10 cellular contexts compared by ENCODE assay signal in the genomic region with DNA sequence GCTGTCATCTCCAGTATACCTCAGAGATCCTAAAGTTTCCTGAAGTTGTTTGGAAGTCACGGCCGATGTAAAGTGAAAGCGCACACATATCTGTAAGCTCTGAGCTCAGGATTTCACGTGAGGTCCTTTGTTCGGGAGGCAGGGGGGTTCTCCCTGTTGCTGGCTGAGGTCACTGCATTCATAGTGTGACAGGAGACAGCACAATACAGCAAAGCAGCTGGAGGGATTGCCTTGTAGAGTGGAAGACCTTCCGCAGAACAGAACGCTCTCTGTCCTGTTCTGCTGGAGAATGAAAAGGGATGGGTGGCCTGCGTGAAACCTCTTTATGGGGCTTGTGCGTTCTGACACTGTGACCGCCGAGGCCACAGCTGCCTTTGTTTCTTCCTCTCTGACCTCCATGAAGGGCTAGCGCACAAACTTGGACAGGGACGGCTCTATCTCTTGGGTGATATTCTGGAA. TPM values are rescaled to one million over a fixed set of nuclear protein-coding genes. Genes with fewer than 3 reads are reported as not detected.
DNase-seq lines count a peak whose midpoint lies in the region; ATAC-seq and TF ChIP-seq lines count a peak whose summit lies in the region.
"Had no signal": no experiment of that assay in that cellular context is flagged by ENCODE, and none has a peak within 500 bp of the region (broad histone marks: within the 10 kb centered on the region; RNA-seq: fewer than 3 reads in every experiment).

No MANE protein-coding gene starts in this region.

- peak overlapping the region; percentile 93 to 99 for H3K27ac Mint-ChIP-seq in effector memory CD8-positive, alpha-beta T cell
- H3K27ac Mint-ChIP-seq in neural progenitor cell, result peak overlapping the region; percentile 58

- H3K27me3 ChIP-seq in BLaER1 (no peaks in the 10 kb centered on the region), neural progenitor cell (no peaks in the 10 kb centered on the region)

- H3K36me3 ChIP-seq in BLaER1, result no peaks in the 10 kb centered on the region
- no peaks in the 10 kb centered on the region for H3K36me3 ChIP-seq in neural progenitor cell

- H3K9me3 ChIP-seq in BLaER1, result peaks cover 5% of the 10 kb centered on the region; the same call in 1 of the 2 replicates
- H3K9me3 ChIP-seq in neural progenitor cell (ENCODE audit: low read depth), result no peaks in the 10 kb centered on the region

- peaks cover 56% of the 10 kb centered on the region for H3K4me1 ChIP-seq in BLaER1
- peaks cover 23% of the 10 kb centered on the region for H3K4me1 ChIP-seq in neural progenitor cell

- 0 out of 2 replicates have a peak overlapping the region, but pooled peaks have one; percentile 1 for H3K4me3 ChIP-seq in BLaER1
- no peak overlapping the region for H3K4me3 ChIP-seq in neural progenitor cell

- H3K79me2 ChIP-seq in neural progenitor cell (ENCODE audit: low read depth), result no peaks in the 10 kb centered on the region

- no peaks in the 10 kb centered on the region for H4K20me1 ChIP-seq in BLaER1
- H4K20me1 ChIP-seq in neural progenitor cell (ENCODE audit: low read depth), result no peaks in the 10 kb centered on the region

- no peak for TF ChIP-seq CTCF in neural progenitor cell (IDR thresholded peaks at IDR 0.05)

- no peak for ATAC-seq in effector memory CD8-positive, alpha-beta T cell (replicated peaks)
- no peak for ATAC-seq in GM21576 (IDR thresholded peaks at IDR 0.05; ENCODE audit: unreplicated experiment)
- no peak for ATAC-seq in esophagus mucosa
- ATAC-seq in HG03159 (IDR thresholded peaks at IDR 0.05; ENCODE audit: unreplicated experiment), result no peak

- H2AFZ ChIP-seq in neural progenitor cell (replicated peaks), result peak overlapping the region; percentile 51

- no peaks in the 10 kb centered on the region for H3K27me3 Mint-ChIP-seq in effector memory CD8-positive, alpha-beta T cell
- peaks cover 2% of the 10 kb centered on the region for H3K27me3 Mint-ChIP-seq in neural progenitor cell (ENCODE audit: insufficient read depth, low read depth)

- peak overlapping the region; percentile 72 to 81 for H3K4me3 Mint-ChIP-seq in effector memory CD8-positive, alpha-beta T cell
- H3K4me3 Mint-ChIP-seq in neural progenitor cell, result no peak overlapping the region

- H3K4me2 ChIP-seq in BLaER1, result peak overlapping the region; percentile 74
- peak overlapping the region; percentile 61 for H3K4me2 ChIP-seq in neural progenitor cell

- H3K27ac ChIP-seq in BLaER1 (peak overlapping the region; percentile 64), neural progenitor cell (no peak overlapping the region)

- DNase-seq in RPMI7951 (ENCODE audit: low read depth) (peak; percentile 55), neural progenitor cell (ENCODE audit: low spot score) (peak; percentile 53), NCI-H2081 (lab: John Stamatoyannopoulos, UW) (no peak)
- DNase-seq in effector memory CD8-positive, alpha-beta T cell, result no peak
- DNase-seq: DMS53, NCI-H1048 had no signal

- no peaks in the 10 kb centered on the region for H3K9me3 Mint-ChIP-seq in effector memory CD8-positive, alpha-beta T cell
- H3K9me3 Mint-ChIP-seq in neural progenitor cell, result peaks cover 3% of the 10 kb centered on the region

- H3K4me1 Mint-ChIP-seq in effector memory CD8-positive, alpha-beta T cell (ENCODE audit: low read depth in 2 of 2), result peaks cover 55% of the 10 kb centered on the region in 2 donors
- H3K4me1 Mint-ChIP-seq in neural progenitor cell, result peaks cover 55% of the 10 kb centered on the region

- H3K9ac ChIP-seq in BLaER1 (peak overlapping the region; percentile 20; the same call in 1 of the 2 replicates), neural progenitor cell (no peak overlapping the region)

- H3K36me3 Mint-ChIP-seq in effector memory CD8-positive, alpha-beta T cell (ENCODE audit: insufficient read depth), result peaks cover 16% of the 10 kb centered on the region
- H3K36me3 Mint-ChIP-seq in neural progenitor cell, result no peaks in the 10 kb centered on the region

- H3F3A ChIP-seq in neural progenitor cell (ENCODE audit: low read depth), result peaks cover 7% of the 10 kb centered on the region

RNA-seq across cellular contexts. Expression of a gene that starts 13.4 kb away (rescaled TPM):
- total RNA-seq in RPMI7951 (2014; rRNA removed; shearing (Covaris generic)), result 25.1 and 37.7 TPM in 2 replicates
- total RNA-seq in neural progenitor cell (ENCODE audit: low replicate concordance), result 9.4 and 14.5 TPM in 2 replicates
- total RNA-seq in esophagus mucosa, result 576 TPM

RNA-seq across cellular contexts. Expression of a gene that starts 48.0 kb away (rescaled TPM):
- 0.10 and 0.12 TPM in 2 replicates for total RNA-seq in RPMI7951 (2014; rRNA removed; shearing (Covaris generic))
- 0.59 and 0.94 TPM in 2 replicates for total RNA-seq in neural progenitor cell (ENCODE audit: low replicate concordance)
- total RNA-seq in esophagus mucosa, result 8.4 TPM

Comparison
In these comparisons a context has a peak if more than half of its experiments do, and no peak if none do; other contexts are left out.
1. DNase-seq: peak in RPMI7951 (single experiment) and neural progenitor cell (single experiment); none in effector memory CD8-positive, alpha-beta T cell (0 of 3) and NCI-H2081 (0 of 2).
2. RNA of a gene that starts 13.4 kb away (total RNA-seq): 576 TPM in esophagus mucosa (single experiment); 25.1 to 37.7 TPM in RPMI7951 and 9.4 to 14.5 TPM in neural progenitor cell; every median in the first group is over 10 times any median in the second.